ENCODE assay signal across 26 cellular contexts in genomic region chr2:29305762-29306161, GRCh38.
"Had no signal": no experiment of that assay in that cellular context is flagged by ENCODE, and none has a peak within 500 bp of the region (broad histone marks: within the 10 kb centered on the region; RNA-seq: fewer than 3 reads in every experiment).

No MANE protein-coding gene starts in this region.

- H3K4me1 ChIP-seq: testis, tibial artery, transverse colon, upper lobe of right lung, uterus, vagina had no signal

- H3K27me3 ChIP-seq: stomach, suprapubic skin, testis, thyroid gland, tibial nerve, transverse colon, upper lobe of left lung, upper lobe of right lung, uterus, vagina had no signal

- ATAC-seq: stimulated activated effector memory CD8-positive, alpha-beta T cell treated with anti-CD3 and anti-CD28 coated beads, Interleukin-12 subunit alpha, Interleukin-12 subunit beta, amount 100 ng/mL, for 72 hours; stimulated activated memory B cell treated with anti-CD40 and anti-IgM and Interleukin-4, amounts not matched to agents 10 μg/mL and 1 μg/mL and 100 μg/mL, for 72 hours; stimulated activated naive B cell treated with anti-CD40 and anti-IgM and Interleukin-4, amounts not matched to agents 10 μg/mL and 1 μg/mL and 100 μg/mL, for 72 hours; stimulated activated naive CD8-positive, alpha-beta T cell treated with anti-CD3 and anti-CD28 coated beads, Interleukin-15, amount 100 ng/mL, for 72 hours; stimulated activated naive CD8-positive, alpha-beta T cell treated with anti-CD3 and anti-CD28 coated beads, Interleukin-15, Interleukin-2, amounts not matched to agents 100 U/mL and 50 U/mL, for 24 hours; upper lobe of right lung had no signal

- DNase-seq: stimulated activated CD4-positive, alpha-beta T cell treated with anti-CD3 and anti-CD28 coated beads, Interleukin-2, amount 100 ng/mL, for 48 hours; stimulated activated CD4-positive, alpha-beta T cell treated with anti-CD3 and anti-CD28 coated beads, Interleukin-4, amount 100 ng/mL, for 1 hour; stimulated activated CD4-positive, alpha-beta T cell treated with anti-CD3 and anti-CD28 coated beads, Interleukin-4, amount 100 ng/mL, for 24 hours; stimulated activated CD4-positive, alpha-beta T cell treated with anti-CD3 and anti-CD28 coated beads, Interleukin-4, amount 100 ng/mL, for 4 hours; stimulated activated CD8-positive, alpha-beta memory T cell treated with anti-CD3 and anti-CD28 coated beads, Interleukin-4, amount 100 ng/mL, for 48 hours; stimulated activated naive B cell treated with anti-CD40 and anti-IgM and Interleukin-4, amounts not matched to agents 10 μg/mL and 1 μg/mL and 100 μg/mL, for 72 hours; stimulated activated naive CD4-positive, alpha-beta T cell; stimulated activated naive CD4-positive, alpha-beta T cell treated with Interleukin-2 at 50 U/mL for 16 hours; stimulated activated naive CD8-positive, alpha-beta T cell treated with anti-CD3 and anti-CD28 coated beads, Interleukin-15, amount 100 ng/mL, for 72 hours; stimulated activated naive CD8-positive, alpha-beta T cell treated with anti-CD3 and anti-CD28 coated beads, Interleukin-15, Interleukin-2, amounts not matched to agents 100 U/mL and 50 U/mL, for 24 hours; stomach; substantia nigra; testis; thyroid gland; transverse colon; trophoblast cell; upper lobe of left lung; upper lobe of right lung; uterus had no signal

- H3K27ac ChIP-seq: stomach, suprapubic skin, testis, thoracic aorta, thyroid gland, tibial artery, tibial nerve, transverse colon, upper lobe of left lung, upper lobe of right lung, uterus, vagina had no signal

- H3K36me3 ChIP-seq: stomach, suprapubic skin, thoracic aorta, thyroid gland, tibial artery, tibial nerve, transverse colon, upper lobe of left lung, upper lobe of right lung, uterus, vagina had no signal

- H3K9me3 ChIP-seq: stomach, suprapubic skin, testis, thoracic aorta, thyroid gland, tibial artery, tibial nerve, transverse colon, upper lobe of left lung, upper lobe of right lung, uterus, vagina had no signal

- H3K4me3 ChIP-seq: stomach, suprapubic skin, testis, thoracic aorta, thyroid gland, tibial artery, tibial nerve, transverse colon, upper lobe of left lung, upper lobe of right lung, uterus, vagina had no signal
